8 cellular contexts compared by ENCODE assay signal in genomic region chr22:46738961-46739870, GRCh38. TPM values are rescaled to one million over a fixed set of nuclear protein-coding genes. Genes with fewer than 3 reads are reported as not detected.
DNase-seq lines count a peak whose midpoint lies in the region; ATAC-seq and TF ChIP-seq lines count a peak whose summit lies in the region.

No MANE protein-coding gene starts in this region.

- no peaks in the 10 kb centered on the region; the same call in 1 of the 2 replicates for H4K20me1 ChIP-seq in SU-DHL-6 (ENCODE audit: low read depth, low read length)

- H3K36me3 ChIP-seq in SU-DHL-6 (ENCODE audit: low read length): no peaks in the 10 kb centered on the region

- no peak for TF ChIP-seq CTCF in SU-DHL-6 (IDR thresholded peaks at IDR 0.05; ENCODE audit: insufficient read depth, low read length, poor library complexity, severe bottlenecking)
- TF ChIP-seq CTCF in brain (conservative IDR thresholded peaks at IDR 0.05): no peak

- H2AFZ ChIP-seq in SU-DHL-6 (ENCODE audit: low read depth, low read length, severe bottlenecking): peak overlapping the region; percentile 90

- no peaks in the 10 kb centered on the region for H3K27me3 ChIP-seq in SU-DHL-6 (ENCODE audit: low read length)

- H3K9ac ChIP-seq in SU-DHL-6 (ENCODE audit: low read length): peak overlapping the region; percentile 63

- H3K4me3 Mint-ChIP-seq in brain: peak overlapping the region; percentile 82 to 90 (median 85)

- no peaks in the 10 kb centered on the region for H3F3A ChIP-seq in SU-DHL-6 (ENCODE audit: insufficient read depth)

- H3K4me1 Mint-ChIP-seq in brain: peaks cover 39% of the 10 kb centered on the region

- H3K27ac Mint-ChIP-seq in brain: peak overlapping the region; percentile 79 to 92 (median 86)

- H3K9me3 ChIP-seq in SU-DHL-6 (ENCODE audit: insufficient read depth, low read length): no peaks in the 10 kb centered on the region

- peaks cover 16% of the 10 kb centered on the region; the same call in 1 of the 2 replicates for H3K79me2 ChIP-seq in SU-DHL-6 (ENCODE audit: insufficient read depth, low read length)

- DNase-seq in CD1c-positive myeloid dendritic cell (ENCODE audit: extremely low spot score): peak; percentile 82
- peak; percentile 26 for DNase-seq in HS-5 (ENCODE audit: low read depth)
- DNase-seq in islet precursor cell: peak; percentile 82
- peak; percentile 69 for DNase-seq in stimulated activated CD8-positive, alpha-beta memory T cell treated with anti-CD3 and anti-CD28 coated beads, Interleukin-12 subunit alpha, Interleukin-12 subunit beta, amount 100 ng/mL, for 4 hours (ENCODE audit: low read depth)
- DNase-seq in left lobe of liver (ENCODE audit: low spot score): no peak

- H3K4me3 ChIP-seq in SU-DHL-6 (ENCODE audit: insufficient read depth, low read length, poor library complexity, severe bottlenecking): peak overlapping the region; percentile 58

- no peaks in the 10 kb centered on the region for H3K9me2 ChIP-seq in SU-DHL-6 (replicated peaks; ENCODE audit: insufficient read depth, low read length)

- H3K9me3 Mint-ChIP-seq in brain: no peaks in the 10 kb centered on the region

- peak overlapping the region; percentile 21 for H3K27ac ChIP-seq in SU-DHL-6 (ENCODE audit: low read depth, low read length)

- peak overlapping the region; percentile 72 for H3K4me2 ChIP-seq in SU-DHL-6 (ENCODE audit: low read depth, low read length, poor library complexity, severe bottlenecking)

- peaks cover 11% of the 10 kb centered on the region for H3K27me3 Mint-ChIP-seq in brain

- no peaks in the 10 kb centered on the region for H3K36me3 Mint-ChIP-seq in brain

- no peak for ATAC-seq in left lobe of liver
- ATAC-seq in GM18873 (IDR thresholded peaks at IDR 0.05; ENCODE audit: low FRiP score, unreplicated experiment): no peak

RNA-seq across cellular contexts. Expression of gene CERK, which starts 1.2 kb away (rescaled TPM):
- polyA plus RNA-seq in brain (ENCODE audit: insufficient read depth, low read depth, low replicate concordance): 78.9 TPM
- total RNA-seq in left lobe of liver: 22.0 TPM

RNA-seq across cellular contexts. Expression of gene TBC1D22A, which starts 23.2 kb away (rescaled TPM):
- polyA plus RNA-seq in brain (ENCODE audit: insufficient read depth, low read depth, low replicate concordance): 20.6 TPM
- 12.4 TPM for total RNA-seq in left lobe of liver
